Comparison of ENCODE assay signal across 27 cellular contexts in genomic region chr4:653831-654525, GRCh38.
"Had no signal": no experiment of that assay in that cellular context is flagged by ENCODE, and none has a peak within 500 bp of the region (broad histone marks: within the 10 kb centered on the region; RNA-seq: fewer than 3 reads in every experiment).

No MANE protein-coding gene starts in this region.

- H3K4me1 ChIP-seq: body of pancreas, heart right ventricle, left lung, pancreas, prostate gland, uterus had no signal

- ATAC-seq: body of pancreas, left lung, pancreas, T-helper 17 cell had no signal

- DNase-seq: activated CD4-positive, alpha-beta memory T cell treated with anti-CD3 and anti-CD28 coated beads for 36 hours; activated CD4-positive, alpha-beta T cell treated with anti-CD3 and anti-CD28 coated beads, Interleukin-2, amount 10 ng/mL, durations not matched to agents 24 days and 14 days; activated CD4-positive, CD25-positive, alpha-beta regulatory T cell treated with anti-CD3 and anti-CD28 coated beads, Interleukin-2, amount 50 U/mL, for 72 hours; activated CD8-positive, alpha-beta memory T cell treated with anti-CD3 and anti-CD28 coated beads, Interleukin-2, amount 50 U/mL, for 4 hours; activated effector memory CD4-positive, alpha-beta T cell treated with anti-CD3 and anti-CD28 coated beads, Interleukin-2, amount 50 U/mL, for 16 hours; activated naive CD4-positive, alpha-beta T cell treated with anti-CD3 and anti-CD28 coated beads, Interleukin-2, amount 10 ng/mL, durations not matched to agents 7 days and 5 days; activated T-cell treated with anti-CD3 and anti-CD28 coated beads, Interleukin-2, amount 50 U/mL, for 1 hour; body of pancreas; dermis blood vessel endothelial cell; effector CD8-positive, alpha-beta T cell; esophagus squamous epithelium; foreskin melanocyte; heart right ventricle; kidney glomerular epithelial cell; naive B cell; nephron progenitor cell; stimulated activated CD4-positive, alpha-beta T cell treated with anti-CD3 and anti-CD28 coated beads, Interleukin-2, amount 100 ng/mL, for 48 hours; stimulated activated naive CD4-positive, alpha-beta T cell treated with Interleukin-2 at 50 U/mL for 16 hours; T-helper 17 cell; T1000; uterus had no signal

- H3K4me3 ChIP-seq: body of pancreas, cardiac muscle cell, esophagus squamous epithelium, heart right ventricle, left lung, pancreas, prostate gland, thoracic aorta, uterus had no signal

- H3K36me3 ChIP-seq: cardiac muscle cell, esophagus squamous epithelium, heart right ventricle, left lung, pancreas, prostate gland, thoracic aorta, uterus had no signal

- H3K27me3 ChIP-seq: cardiac muscle cell, pancreas, uterus had no signal

- H3K27ac ChIP-seq: body of pancreas, cardiac muscle cell, epithelial cell of prostate, esophagus squamous epithelium, heart right ventricle, left lung, pancreas, prostate gland, thoracic aorta, uterus had no signal

- H3K9me3 ChIP-seq: body of pancreas, esophagus squamous epithelium, heart right ventricle, left lung, pancreas, prostate gland, thoracic aorta, uterus had no signal
